Comparison of ENCODE assay signal across 9 cellular contexts in genomic region chr15:85504739-85505676, GRCh38.
DNase-seq lines count a peak whose midpoint lies in the region; TF ChIP-seq lines count a peak whose summit lies in the region.
"Had no signal": no experiment of that assay in that cellular context is flagged by ENCODE, and none has a peak within 500 bp of the region (broad histone marks: within the 10 kb centered on the region; RNA-seq: fewer than 3 reads in every experiment).

No MANE protein-coding gene starts in this region.

- no peaks in the 10 kb centered on the region for H3K27me3 ChIP-seq in testis
- H3K27me3 ChIP-seq: BLaER1 had no signal

- H3K4me3 ChIP-seq in mesodermal cell (ENCODE audit: extremely low read depth, insufficient read depth, low read length, poor library complexity, severe bottlenecking), result no peak overlapping the region
- no peak overlapping the region for H3K4me3 ChIP-seq in testis
- H3K4me3 ChIP-seq: BLaER1 had no signal

- no peaks in the 10 kb centered on the region for H3K36me3 Mint-ChIP-seq in T-helper 2 cell treated with Interferon-gamma antibody and Interleukin-4, amounts not matched to agents 5 μg/mL and 100 μg/mL, for 36 hours (ENCODE audit: low read depth)

- intact Hi-C loops in testis (cut with DNase I; ENCODE audit: low total_unique reads), result no loop called here

- H3K9me3 Mint-ChIP-seq in T-helper 2 cell treated with Interferon-gamma antibody and Interleukin-4, amounts not matched to agents 5 μg/mL and 100 μg/mL, for 36 hours, result no peaks in the 10 kb centered on the region

- H3K4me1 Mint-ChIP-seq in T-helper 2 cell treated with Interferon-gamma antibody and Interleukin-4, amounts not matched to agents 5 μg/mL and 100 μg/mL, for 36 hours (ENCODE audit: low read depth), result peaks cover 45% of the 10 kb centered on the region

- H3K27ac ChIP-seq in mesodermal cell (ENCODE audit: low read depth, low read length, severe bottlenecking), result peak overlapping the region; percentile 36
- H3K27ac ChIP-seq in testis, result no peak overlapping the region
- H3K27ac ChIP-seq: BLaER1 had no signal

- peak overlapping the region; percentile 34 for H3K27ac Mint-ChIP-seq in T-helper 2 cell treated with Interferon-gamma antibody and Interleukin-4, amounts not matched to agents 5 μg/mL and 100 μg/mL, for 36 hours

- TF ChIP-seq CTCF in testis (IDR thresholded peaks at IDR 0.05), result peak; percentile 18 to 44 (median 27)

- no peak for TF ChIP-seq POLR2A in testis (IDR thresholded peaks at IDR 0.05)

- H3K27me3 Mint-ChIP-seq in T-helper 2 cell treated with Interferon-gamma antibody and Interleukin-4, amounts not matched to agents 5 μg/mL and 100 μg/mL, for 36 hours (ENCODE audit: low read depth), result no peaks in the 10 kb centered on the region

- 84 to 96% methylated on average over 5 to 6 of the region's 8 CpGs for WGBS in mesodermal cell (ENCODE audit: insufficient coverage in 2 of 2), 2 experiments
- 65 to 67% methylated on average over 8 of the region's 8 CpGs for WGBS in testis, 2 donors

- H3K4me3 Mint-ChIP-seq in T-helper 2 cell treated with Interferon-gamma antibody and Interleukin-4, amounts not matched to agents 5 μg/mL and 100 μg/mL, for 36 hours, result no peak overlapping the region

- DNase-seq in DMS153 (lab: John Stamatoyannopoulos, UW) (peak; percentile 1), DMS153 treated with DMSO at 0.1 percent for 48 hours (lab: John Stamatoyannopoulos, UW; ENCODE audit: unreplicated experiment) (no peak), M059J (ENCODE audit: low read depth) (peak; percentile 68), dermis blood vessel endothelial cell (peak; percentile 84), testis (peak; percentile 72), HK-2 (ENCODE audit: unreplicated experiment) (no peak)
- no peak for DNase-seq in T-helper 2 cell treated with Interferon-gamma antibody and Interleukin-4, amounts not matched to agents 5 μg/mL and 100 μg/mL, for 36 hours (ENCODE audit: low spot score)

- no peaks in the 10 kb centered on the region for H3K9me3 ChIP-seq in mesodermal cell (ENCODE audit: control insufficient read depth, low read length)
- no peaks in the 10 kb centered on the region for H3K9me3 ChIP-seq in testis
- H3K9me3 ChIP-seq: BLaER1 had no signal

- H3K4me1 ChIP-seq in mesodermal cell (ENCODE audit: control insufficient read depth, insufficient read depth, low read length, poor library complexity, severe bottlenecking), result peaks cover 14% of the 10 kb centered on the region
- no peaks in the 10 kb centered on the region for H3K4me1 ChIP-seq in testis

- H3K36me3 ChIP-seq in mesodermal cell (ENCODE audit: control insufficient read depth, insufficient read depth, low read length) (peaks cover 1% of the 10 kb centered on the region), testis (ENCODE audit: low read depth, missing control alignments) (no peaks in the 10 kb centered on the region)
- H3K36me3 ChIP-seq: BLaER1 had no signal

Comparison
In these comparisons a context has a peak if more than half of its experiments do, and no peak if none do; other contexts are left out.
1. DNase-seq: peak in DMS153 (single experiment), M059J (single experiment), dermis blood vessel endothelial cell (single experiment) and testis (single experiment); none in DMS153 treated with DMSO at 0.1 percent for 48 hours (single experiment), T-helper 2 cell treated with Interferon-gamma antibody and Interleukin-4, amounts not matched to agents 5 μg/mL and 100 μg/mL, for 36 hours (single experiment) and HK-2 (single experiment).